Comparison of ENCODE assay signal across 21 cellular contexts in genomic region chr12:100372846-100373245, GRCh38. TPM values are rescaled to one million over a fixed set of nuclear protein-coding genes. Genes with fewer than 3 reads are reported as not detected.
DNase-seq lines count a peak whose midpoint lies in the region; TF ChIP-seq lines count a peak whose summit lies in the region.
"Had no signal": no experiment of that assay in that cellular context is flagged by ENCODE, and none has a peak within 500 bp of the region (broad histone marks: within the 10 kb centered on the region; RNA-seq: fewer than 3 reads in every experiment).

No MANE protein-coding gene starts in this region.

- H2BK5ac ChIP-seq in mesendoderm (ENCODE audit: low read length), result no peak overlapping the region

- H2BK15ac ChIP-seq in mesendoderm (replicated peaks; ENCODE audit: low read depth), result no peak overlapping the region

- no peak overlapping the region for H4K8ac ChIP-seq in mesendoderm (ENCODE audit: low read depth, low read length)

- H3K36me3 ChIP-seq in mesendoderm (ENCODE audit: control insufficient read depth, insufficient read depth, low read length), result no peaks in the 10 kb centered on the region
- H3K36me3 ChIP-seq: left lung, Peyer's patch, spleen, uterus had no signal

- H3K56ac ChIP-seq in mesendoderm (ENCODE audit: low read length), result no peak overlapping the region

- WGBS in mesendoderm (ENCODE audit: extremely low coverage, insufficient coverage, low lambda C conversion rate), result no CpG with 5 or more reads among the region's 5 CpGs

- no peaks in the 10 kb centered on the region for H3K4me1 ChIP-seq in mesendoderm (ENCODE audit: control insufficient read depth, low read depth, low read length)
- H3K4me1 ChIP-seq: left lung, spleen, uterus had no signal

- in situ Hi-C loops in astrocyte of the cerebellum (cut with HindIII; ENCODE audit: low sequenced_read_pairs), result no loop called here

- H3K18ac ChIP-seq in mesendoderm (ENCODE audit: low read length), result no peak overlapping the region

- no peak overlapping the region for H2AK5ac ChIP-seq in mesendoderm (ENCODE audit: low read length)

- H3K79me2 ChIP-seq in mesendoderm (ENCODE audit: control insufficient read depth, insufficient read depth, low read length), result no peaks in the 10 kb centered on the region

- no peaks in the 10 kb centered on the region for H3K27me3 ChIP-seq in mesendoderm (ENCODE audit: insufficient read depth, low read length, poor library complexity)
- H3K27me3 ChIP-seq: dorsolateral prefrontal cortex, left lung, Peyer's patch, uterus had no signal

- CTCF ChIA-PET in HEK293T (lab: Yijun Ruan, JAX), result no interaction called here

- H2BK120ac ChIP-seq in mesendoderm (ENCODE audit: low read depth, low read length), result no peak overlapping the region

- no peak overlapping the region for H3K9ac ChIP-seq in mesendoderm (ENCODE audit: low read length)

- DNase-seq in COR-L47 (lab: John Stamatoyannopoulos, UW) (peak; percentile 12), HEK293T (ENCODE audit: extremely low spot score) (peak; percentile 18), astrocyte of the cerebellum (ENCODE audit: low read depth) (peak; percentile 2), mesendoderm (peak; percentile 67), GDM1 (lab: John Stamatoyannopoulos, UW) (no peak), Kasumi-1 (lab: John Stamatoyannopoulos, UW) (no peak), NCI-H774 (lab: John Stamatoyannopoulos, UW) (no peak)
- DNase-seq in activated effector memory CD4-positive, alpha-beta T cell treated with Interleukin-2 at 50 U/mL for 16 hours, result no peak
- DNase-seq: activated CD4-positive, alpha-beta memory T cell treated with anti-CD3 and anti-CD28 coated beads for 36 hours; activated CD4-positive, CD25-positive, alpha-beta regulatory T cell; C1 segment of cervical spinal cord; dorsolateral prefrontal cortex; left lung; natural killer cell; NCI-H1048; NCI-H2029; NCI-H446 treated with DMSO at 0.1 percent for 48 hours; Peyer's patch; spleen; stimulated activated CD4-positive, alpha-beta T cell treated with anti-CD3 and anti-CD28 coated beads, Interleukin-2, amount 100 ng/mL, for 48 hours; uterus had no signal

- TF ChIP-seq CTCF in astrocyte of the cerebellum (IDR thresholded peaks at IDR 0.05; ENCODE audit: low read depth, low read length, missing control alignments), result no peak

- no peak overlapping the region for H3K23ac ChIP-seq in mesendoderm (ENCODE audit: low read length)

- H4K5ac ChIP-seq in mesendoderm (ENCODE audit: low read length), result no peak overlapping the region

- H3K4ac ChIP-seq in mesendoderm (ENCODE audit: low read depth, low read length), result no peak overlapping the region

- POLR2A ChIA-PET in HEK293T (lab: Yijun Ruan, JAX), result no interaction called here

- no peaks in the 10 kb centered on the region for H3K79me1 ChIP-seq in mesendoderm (ENCODE audit: low read length)

- H3K4me2 ChIP-seq in mesendoderm (ENCODE audit: low read length), result no peak overlapping the region

- no peak overlapping the region for H3K4me3 ChIP-seq in astrocyte of the cerebellum (ENCODE audit: low read depth, low read length)
- no peak overlapping the region for H3K4me3 ChIP-seq in mesendoderm (ENCODE audit: low read length)
- H3K4me3 ChIP-seq: dorsolateral prefrontal cortex, left lung, Peyer's patch, spleen, uterus had no signal

- H3K27ac ChIP-seq in mesendoderm (ENCODE audit: low read depth, low read length), result no peak overlapping the region
- H3K27ac ChIP-seq: dorsolateral prefrontal cortex, left lung, Peyer's patch, spleen, uterus had no signal

TF ChIP-seq in HEK293T, 16 proteins besides CTCF, POLR2A, EP300 and RAD21:
- no peak for TF ChIP-seq BHLHE40 (IDR thresholded peaks at IDR 0.05; ENCODE audit: borderline replicate concordance)
- TF ChIP-seq ZNF384 (IDR thresholded peaks at IDR 0.05), result no peak
- TF ChIP-seq FOXK2 (IDR thresholded peaks at IDR 0.05), result no peak
- no peak for TF ChIP-seq NFRKB (IDR thresholded peaks at IDR 0.05)
- TF ChIP-seq ARNT (IDR thresholded peaks at IDR 0.05), result no peak
- TF ChIP-seq PKNOX1 (IDR thresholded peaks at IDR 0.05), result no peak
- no peak for TF ChIP-seq CTBP1 (IDR thresholded peaks at IDR 0.05; ENCODE audit: borderline replicate concordance)
- TF ChIP-seq ELF4 (IDR thresholded peaks at IDR 0.05), result no peak
- no peak for TF ChIP-seq L3MBTL2 (conservative IDR thresholded peaks at IDR 0.05)
- no peak for TF ChIP-seq LEF1 (IDR thresholded peaks at IDR 0.05; ENCODE audit: borderline replicate concordance)
- no peak for TF ChIP-seq HDGF (IDR thresholded peaks at IDR 0.05; ENCODE audit: borderline replicate concordance)
- no peak for TF ChIP-seq FOXA1 (IDR thresholded peaks at IDR 0.05)
- no peak for TF ChIP-seq SUZ12 (IDR thresholded peaks at IDR 0.05)
- no peak for TF ChIP-seq TARDBP (IDR thresholded peaks at IDR 0.05)
- TF ChIP-seq SP1 (IDR thresholded peaks at IDR 0.05), result no peak
- TF ChIP-seq FOXM1 (IDR thresholded peaks at IDR 0.05; ENCODE audit: borderline replicate concordance), result no peak

RNA-seq across cellular contexts. Expression of gene SLC17A8, which starts 16.0 kb away (rescaled TPM):
- 0.03 TPM for polyA plus RNA-seq in mesendoderm (2013, experiment 1 of 2)
- 0.03 TPM for polyA plus RNA-seq in mesendoderm (2013, experiment 2 of 2)

Comparison
In these comparisons a context has a peak if more than half of its experiments do, and no peak if none do; other contexts are left out.
1. DNase-seq: peak in COR-L47 (single experiment), HEK293T (single experiment), astrocyte of the cerebellum (single experiment) and mesendoderm (single experiment); none in activated effector memory CD4-positive, alpha-beta T cell treated with Interleukin-2 at 50 U/mL for 16 hours (single experiment), GDM1 (single experiment), Kasumi-1 (0 of 2) and NCI-H774 (single experiment).